Comparison of ENCODE assay signal across 8 cellular contexts in the genomic region with DNA sequence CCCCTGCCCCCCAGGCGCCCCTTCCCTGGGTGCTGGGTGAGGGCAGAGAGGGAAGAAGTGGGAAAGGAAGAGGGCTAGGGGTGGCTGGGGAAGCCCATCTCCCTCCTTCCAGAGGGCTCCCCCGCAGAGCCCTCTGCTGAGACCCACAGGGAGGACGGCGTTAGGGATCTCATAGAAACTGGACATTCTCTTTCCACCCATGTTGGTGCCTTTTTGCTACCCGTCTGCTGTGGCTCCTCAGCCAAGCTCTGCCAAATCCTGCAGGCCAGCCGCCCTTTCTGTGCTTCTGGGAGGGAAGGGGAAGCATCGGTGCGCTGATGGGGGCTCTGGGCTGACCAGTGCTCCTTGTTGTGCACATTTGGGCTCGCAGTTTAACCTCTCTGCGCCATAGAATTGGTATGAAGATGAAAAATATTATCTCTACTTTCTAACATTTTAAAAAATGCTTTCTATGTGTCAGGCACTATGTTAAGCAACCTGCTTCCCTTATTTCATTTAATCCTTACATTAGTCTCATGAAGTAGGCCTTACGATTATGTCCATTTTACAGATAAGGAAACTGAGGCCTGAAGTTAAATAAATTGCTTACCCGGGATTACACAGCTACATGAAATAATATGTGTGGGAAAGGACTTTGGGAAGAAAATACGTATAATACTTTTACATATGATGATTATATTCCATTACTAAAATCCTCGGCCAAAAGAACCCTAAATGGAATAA. TPM values are rescaled to one million over a fixed set of nuclear protein-coding genes. Genes with fewer than 3 reads are reported as not detected.
DNase-seq lines count a peak whose midpoint lies in the region; ATAC-seq and TF ChIP-seq lines count a peak whose summit lies in the region.

No MANE protein-coding gene starts in this region.

- intact Hi-C loops in right lobe of liver (cut with DNase I) (no loop called here), thyroid gland (cut with DNase I) (no loop called here)

- peak overlapping the region; percentile 51 for H3K4me3 ChIP-seq in astrocyte of the spinal cord (ENCODE audit: low read depth, low read length)
- peak overlapping the region; percentile 88 to 99 (median 95) for H3K4me3 ChIP-seq in right lobe of liver
- peak overlapping the region; percentile 31 to 79 (median 65) for H3K4me3 ChIP-seq in thyroid gland (replicated peaks in 1 of 3)

- in situ Hi-C loops in astrocyte of the spinal cord (cut with HindIII; ENCODE audit: low sequenced_read_pairs) = no loop called here

- H3K4me3 Mint-ChIP-seq in activated CD8-positive, alpha-beta memory T cell treated with anti-CD3 and anti-CD28 coated beads, Interleukin-2, amount 10 ng/mL, durations not matched to agents 7 days and 5 days = peak overlapping the region; percentile 87

- DNase-seq in activated CD8-positive, alpha-beta memory T cell treated with anti-CD3 and anti-CD28 coated beads, Interleukin-2, amount 10 ng/mL, durations not matched to agents 7 days and 5 days = no peak
- no peak for DNase-seq in activated CD8-positive, alpha-beta memory T cell treated with anti-CD3 and anti-CD28 coated beads, Interleukin-2, amount 50 U/mL, for 48 hours
- DNase-seq in astrocyte of the spinal cord (ENCODE audit: low read depth, low spot score) (no peak), right lobe of liver (peak in 1 of 3 donors; percentile 36), thyroid gland (no peak)

- no peaks in the 10 kb centered on the region for H3K9me3 Mint-ChIP-seq in activated CD8-positive, alpha-beta memory T cell treated with anti-CD3 and anti-CD28 coated beads, Interleukin-2, amount 10 ng/mL, durations not matched to agents 7 days and 5 days (ENCODE audit: low read depth)

- H3K36me3 ChIP-seq in right lobe of liver = no peaks in the 10 kb centered on the region
- H3K36me3 ChIP-seq in thyroid gland = no peaks in the 10 kb centered on the region

- no peak for TF ChIP-seq POLR2A in right lobe of liver (IDR thresholded peaks at IDR 0.05)
- no peak for TF ChIP-seq POLR2A in thyroid gland (IDR thresholded peaks at IDR 0.05)

- peak overlapping the region; percentile 79 for H3K27ac Mint-ChIP-seq in activated CD8-positive, alpha-beta memory T cell treated with anti-CD3 and anti-CD28 coated beads, Interleukin-2, amount 10 ng/mL, durations not matched to agents 7 days and 5 days

- CTCF ChIA-PET in activated CD8-positive, alpha-beta memory T cell treated with anti-CD3 and anti-CD28 coated beads, Interleukin-2, amount 10 ng/mL, durations not matched to agents 7 days and 5 days (lab: Charles Lee) = interaction anchor here (1.3 to 19.5 kb wide), 7 partner anchors 6 to 60 kb away, joined by 3 to 954 read pairs (median 105); a partner anchor contains a TSS

- TF ChIP-seq CTCF in astrocyte of the spinal cord (IDR thresholded peaks at IDR 0.05; ENCODE audit: low read depth, low read length) (no peak), right lobe of liver (IDR thresholded peaks at IDR 0.05) (no peak), thyroid gland (IDR thresholded peaks at IDR 0.05) (no peak)

- peak; percentile 13 for ATAC-seq in activated CD8-positive, alpha-beta memory T cell treated with anti-CD3 and anti-CD28 coated beads, Interleukin-2, amount 10 ng/mL, durations not matched to agents 7 days and 5 days
- ATAC-seq in right lobe of liver = peak in 1 of 4 donors; percentile 5
- no peak for ATAC-seq in GM21786 (IDR thresholded peaks at IDR 0.05; ENCODE audit: unreplicated experiment)
- ATAC-seq in GM21529 (IDR thresholded peaks at IDR 0.05; ENCODE audit: unreplicated experiment) = no peak
- ATAC-seq in HG03469 (IDR thresholded peaks at IDR 0.05; ENCODE audit: unreplicated experiment) = no peak

- peaks cover 45% of the 10 kb centered on the region for H3K4me1 Mint-ChIP-seq in activated CD8-positive, alpha-beta memory T cell treated with anti-CD3 and anti-CD28 coated beads, Interleukin-2, amount 10 ng/mL, durations not matched to agents 7 days and 5 days

- no peaks in the 10 kb centered on the region for H3K9me3 ChIP-seq in right lobe of liver
- no peaks in the 10 kb centered on the region for H3K9me3 ChIP-seq in thyroid gland

- peaks cover 15% of the 10 kb centered on the region for H3K27me3 Mint-ChIP-seq in activated CD8-positive, alpha-beta memory T cell treated with anti-CD3 and anti-CD28 coated beads, Interleukin-2, amount 10 ng/mL, durations not matched to agents 7 days and 5 days

- H3K27me3 ChIP-seq in right lobe of liver (no peaks in the 10 kb centered on the region), thyroid gland (no peaks in the 10 kb centered on the region)

- H3K4me1 ChIP-seq in right lobe of liver (peaks cover 0 to 37% (median 3%) of the 10 kb centered on the region in 4 donors), thyroid gland (peaks cover 59 to 60% of the 10 kb centered on the region in 2 donors)

- WGBS in right lobe of liver (ENCODE audit: insufficient coverage, low coverage, low lambda C conversion rate, missing lambda C conversion rate) = 57% methylated on average over 12 of the region's 14 CpGs
- 45 to 57% methylated on average over 13 of the region's 14 CpGs for WGBS in thyroid gland, 2 donors

- H3K36me3 Mint-ChIP-seq in activated CD8-positive, alpha-beta memory T cell treated with anti-CD3 and anti-CD28 coated beads, Interleukin-2, amount 10 ng/mL, durations not matched to agents 7 days and 5 days = peaks cover 2% of the 10 kb centered on the region

- peak overlapping the region; percentile 50 to 83 (median 79) for H3K27ac ChIP-seq in right lobe of liver
- peak overlapping the region; percentile 91 to 97 (median 94) for H3K27ac ChIP-seq in thyroid gland

RNA-seq across cellular contexts. Expression of a gene that starts 1.0 kb away (rescaled TPM):
- 10 to 100 TPM; 13.9 to 18.5 TPM for total RNA-seq in activated CD8-positive, alpha-beta memory T cell treated with anti-CD3 and anti-CD28 coated beads, Interleukin-2, amount 10 ng/mL, durations not matched to agents 7 days and 5 days
- 10 to 100 TPM; 12.4 to 20.4 (median 18.0) TPM for total RNA-seq in right lobe of liver
- total RNA-seq in thyroid gland = 100 to 1,000 TPM in 3 of 4 donors, 10 to 100 TPM in 1; 59.3 to 276 (median 187) TPM

RNA-seq across cellular contexts. Expression of a gene that starts 15.3 kb away (rescaled TPM):
- 1 to 10 TPM; 1.5 to 1.9 TPM for total RNA-seq in activated CD8-positive, alpha-beta memory T cell treated with anti-CD3 and anti-CD28 coated beads, Interleukin-2, amount 10 ng/mL, durations not matched to agents 7 days and 5 days
- total RNA-seq in right lobe of liver (1 to 10 TPM in 5 of 6 experiments, under 1 TPM in 1; 0.81 to 4.6 (median 2.6) TPM), thyroid gland (100 to 1,000 TPM in 2 of 4 donors, 10 to 100 TPM in 2; 87.3 to 178 (median 125) TPM)

RNA-seq across cellular contexts. Expression of a gene that starts 45.7 kb away (rescaled TPM):
- 100 to 1,000 TPM; 226 to 284 TPM for total RNA-seq in activated CD8-positive, alpha-beta memory T cell treated with anti-CD3 and anti-CD28 coated beads, Interleukin-2, amount 10 ng/mL, durations not matched to agents 7 days and 5 days
- total RNA-seq in right lobe of liver = 10 to 100 TPM in 2 of 6 experiments, 1 to 10 TPM in 4; 6.6 to 18.8 (median 8.4) TPM
- total RNA-seq in thyroid gland = 10 to 100 TPM; 44.5 to 61.9 (median 52.6) TPM

RNA-seq across cellular contexts. Expression of a gene that starts 48.7 kb away (rescaled TPM):
- total RNA-seq in activated CD8-positive, alpha-beta memory T cell treated with anti-CD3 and anti-CD28 coated beads, Interleukin-2, amount 10 ng/mL, durations not matched to agents 7 days and 5 days = not detected
- total RNA-seq in right lobe of liver (not detected), thyroid gland (1 to 10 TPM in 3 of 4 donors, under 1 TPM in 1; 0.11 to 1.9 (median 1.2) TPM)

Comparison
In these comparisons a context has a peak if more than half of its experiments do, and no peak if none do; other contexts are left out.
1. RNA of a gene that starts 15.3 kb away (total RNA-seq): 87.3 to 178 TPM in thyroid gland; 0.81 to 4.6 TPM in right lobe of liver and 1.5 to 1.9 TPM in activated CD8-positive, alpha-beta memory T cell treated with anti-CD3 and anti-CD28 coated beads, Interleukin-2, amount 10 ng/mL, durations not matched to agents 7 days and 5 days; every median in the first group is over 10 times any median in the second.
2. Peak in every context shown above with its lines, with median percentiles within 50 percentile points of each other: H3K4me3 ChIP-seq.